In genomic region chr6:159074120-159074684, GRCh38 we compare ENCODE assay signal across 8 cellular contexts. TPM values are rescaled to one million over a fixed set of nuclear protein-coding genes. Genes with fewer than 3 reads are reported as not detected.
A peak's percentile ranks its signal among the peaks of the same experiment; 100 is the strongest.
DNase-seq lines count a peak whose midpoint lies in the region; ATAC-seq, FAIRE-seq and TF ChIP-seq lines count a peak whose summit lies in the region.

No MANE protein-coding gene starts in this region.

- no peak overlapping the region for H3K4me3 ChIP-seq in trophoblast cell (ENCODE audit: low read depth, low read length)
- peak overlapping the region in 2 of 8 donors; percentile 22 to 55 for H3K4me3 ChIP-seq in spleen

- no peak overlapping the region for H3K23ac ChIP-seq in trophoblast cell (ENCODE audit: low read length)

- H3K4me2 ChIP-seq in trophoblast cell (ENCODE audit: low read length), result peak overlapping the region; percentile 37

- DNase-seq in NCI-H146 (lab: John Stamatoyannopoulos, UW) (peak; percentile 35), NCI-H146 treated with DMSO at 0.1 percent for 48 hours (lab: John Stamatoyannopoulos, UW; ENCODE audit: unreplicated experiment) (no peak), RCC 7860 (ENCODE audit: low spot score) (peak; percentile 29), fibroblast of peridontal ligament (ENCODE audit: extremely low read depth) (peak; percentile 39), trophoblast cell (peak in 1 of 2 donors; percentile 46), spleen (no peak), T-helper 1 cell (no peak)

- H3K9ac ChIP-seq in trophoblast cell (ENCODE audit: low read length), result no peak overlapping the region

- no peaks in the 10 kb centered on the region for H3K9me3 ChIP-seq in trophoblast cell (ENCODE audit: insufficient read depth, low read depth, low read length)
- H3K9me3 ChIP-seq in spleen, result no peaks in the 10 kb centered on the region

- no peak overlapping the region for H2AFZ ChIP-seq in trophoblast cell (ENCODE audit: insufficient read depth, low read length, poor library complexity)

- H3K18ac ChIP-seq in trophoblast cell (ENCODE audit: low read length), result no peak overlapping the region

- no peaks in the 10 kb centered on the region for H3K79me2 ChIP-seq in trophoblast cell (ENCODE audit: control insufficient read depth, insufficient read depth, low read length, poor library complexity)

- H4K8ac ChIP-seq in trophoblast cell (ENCODE audit: low read depth, low read length), result peak overlapping the region; percentile 54

- no peak overlapping the region for H3K4ac ChIP-seq in trophoblast cell (ENCODE audit: low read depth, low read length)

- H2BK120ac ChIP-seq in trophoblast cell (ENCODE audit: insufficient read depth, low read length, poor library complexity), result no peak overlapping the region

- H2BK12ac ChIP-seq in trophoblast cell (ENCODE audit: low read length), result no peak overlapping the region

- H3K14ac ChIP-seq in trophoblast cell (ENCODE audit: low read length), result no peak overlapping the region

- no peak overlapping the region for H4K91ac ChIP-seq in trophoblast cell (ENCODE audit: low read depth, low read length)

- H3K4me1 ChIP-seq in trophoblast cell (ENCODE audit: control insufficient read depth in 1 of 2, insufficient read depth in 2 of 2, low read length in 2 of 2), result no peaks in the 10 kb centered on the region
- peaks cover 0 to 46% (median 20%) of the 10 kb centered on the region in 6 donors for H3K4me1 ChIP-seq in spleen

- H3K27me3 ChIP-seq in trophoblast cell (ENCODE audit: insufficient read depth, low read length) (peaks cover 2% of the 10 kb centered on the region), spleen (replicated peaks in 1 of 7) (no peaks in the 10 kb centered on the region)

- ATAC-seq in GM21786 (IDR thresholded peaks at IDR 0.05; ENCODE audit: unreplicated experiment), result no peak

- no CpG with 5 or more reads among the region's 3 CpGs for WGBS in trophoblast cell (ENCODE audit: extremely low coverage, insufficient coverage, insufficient read length)
- 37 to 79% (median 52%) methylated on average over 3 of the region's 3 CpGs for WGBS in spleen, 5 donors

- no peak overlapping the region for H2AK5ac ChIP-seq in trophoblast cell (ENCODE audit: low read length)

- no peak for FAIRE-seq in RCC 7860 (lab: Jason Lieb, UNC)

- TF ChIP-seq POLR2A in spleen (IDR thresholded peaks at IDR 0.05), result no peak

- no peak for TF ChIP-seq CTCF in spleen (IDR thresholded peaks at IDR 0.05 in 8 of 11, conservative IDR thresholded peaks at IDR 0.05 in 3 of 11)

- no peaks in the 10 kb centered on the region for H3K36me3 ChIP-seq in trophoblast cell (ENCODE audit: control insufficient read depth in 1 of 2, insufficient read depth in 2 of 2, low read length in 2 of 2)
- no peaks in the 10 kb centered on the region for H3K36me3 ChIP-seq in spleen

- H3K79me1 ChIP-seq in trophoblast cell (ENCODE audit: low read length), result no peaks in the 10 kb centered on the region

- no peak overlapping the region for H2BK5ac ChIP-seq in trophoblast cell (ENCODE audit: low read depth, low read length, poor library complexity)

- H4K12ac ChIP-seq in trophoblast cell (ENCODE audit: low read depth, low read length), result no peak overlapping the region

- intact Hi-C loops in spleen (cut with DNase I; ENCODE audit: low total_unique reads), result no loop called here

- H3K27ac ChIP-seq in trophoblast cell (ENCODE audit: low read depth, low read length), result no peak overlapping the region
- H3K27ac ChIP-seq in spleen, result no peak overlapping the region

RNA-seq across cellular contexts. Expression of gene TAGAP, which starts 29.4 kb away (rescaled TPM):
- not detected in 2 replicates for polyA plus RNA-seq in trophoblast cell (2013)
- total RNA-seq in spleen, result 10 to 100 TPM; 39.6 to 63.9 (median 49.2) TPM
- 10 to 100 TPM; 13.6 to 21.9 (median 15.7) TPM for polyA plus RNA-seq in spleen

Comparison
In these comparisons a context has a peak if more than half of its experiments do, and no peak if none do; other contexts are left out.
1. DNase-seq: peak in NCI-H146 (single experiment), RCC 7860 (single experiment) and fibroblast of peridontal ligament (single experiment); none in NCI-H146 treated with DMSO at 0.1 percent for 48 hours (single experiment), spleen (single experiment) and T-helper 1 cell (0 of 5).